Comparison of ENCODE assay signal across 16 cellular contexts in genomic region chr13:80256352-80256932, GRCh38.
DNase-seq lines count a peak whose midpoint lies in the region; ATAC-seq and TF ChIP-seq lines count a peak whose summit lies in the region.
"Had no signal": no experiment of that assay in that cellular context is flagged by ENCODE, and none has a peak within 500 bp of the region (broad histone marks: within the 10 kb centered on the region; RNA-seq: fewer than 3 reads in every experiment).

No MANE protein-coding gene starts in this region.

- H3K4me1 ChIP-seq in neuronal stem cell (ENCODE audit: control insufficient read depth in 2 of 2, insufficient read depth in 1 of 2, low read depth in 1 of 2, low read length in 2 of 2) (no peaks in the 10 kb centered on the region), left lung (no peaks in the 10 kb centered on the region)
- H3K4me1 ChIP-seq: pancreas, testis had no signal

- no peak overlapping the region for H2BK12ac ChIP-seq in neuronal stem cell (ENCODE audit: low read length)

- intact Hi-C loops in left lung (cut with DNase I), result no loop called here

- no peak overlapping the region for H2BK15ac ChIP-seq in neuronal stem cell (ENCODE audit: low read length)

- no peak overlapping the region for H2AK5ac ChIP-seq in neuronal stem cell (ENCODE audit: low read depth, low read length)

- H2AFZ ChIP-seq in neuronal stem cell (ENCODE audit: low read length), result peak overlapping the region; percentile 23

- H4K91ac ChIP-seq in neuronal stem cell (ENCODE audit: low read depth, low read length, poor library complexity), result no peak overlapping the region

- H4K8ac ChIP-seq in neuronal stem cell (ENCODE audit: low read depth, low read length), result no peak overlapping the region

- H3K36me3 ChIP-seq in neuronal stem cell (replicated peaks in 1 of 2; ENCODE audit: control insufficient read depth in 2 of 2, insufficient read depth in 2 of 2, low read length in 2 of 2) (no peaks in the 10 kb centered on the region), left lung (no peaks in the 10 kb centered on the region)
- H3K36me3 ChIP-seq: pancreas had no signal

- TF ChIP-seq CTCF in left lung (IDR thresholded peaks at IDR 0.05), result no peak

- H3K27ac ChIP-seq in neuronal stem cell (replicated peaks; ENCODE audit: low read length) (no peak overlapping the region), left lung (no peak overlapping the region)
- H3K27ac ChIP-seq: coronary artery, pancreas, SK-N-MC, testis had no signal

- H3K9me3 ChIP-seq in neuronal stem cell (replicated peaks in 1 of 2; ENCODE audit: control insufficient read depth in 2 of 2, insufficient read depth in 1 of 2, low read depth in 1 of 2, low read length in 2 of 2) (peaks cover 0 to 2% of the 10 kb centered on the region in 2 donors), left lung (no peaks in the 10 kb centered on the region)
- H3K9me3 ChIP-seq: pancreas, testis had no signal

- no peak overlapping the region for H2BK120ac ChIP-seq in neuronal stem cell (ENCODE audit: low read depth, low read length)

- H3K4me2 ChIP-seq in neuronal stem cell (ENCODE audit: insufficient read depth, low read length, poor library complexity, severe bottlenecking), result no peak overlapping the region

- H3K23ac ChIP-seq in neuronal stem cell (ENCODE audit: low read depth, low read length, poor library complexity), result no peak overlapping the region

- no CpG with 5 or more reads among the region's 7 CpGs for WGBS in neuronal stem cell (ENCODE audit: extremely low coverage in 2 of 2, insufficient read length in 2 of 2, insufficient replicate concordance in 1 of 2), 2 donors

- ATAC-seq in GM18909 (IDR thresholded peaks at IDR 0.05; ENCODE audit: poor library complexity, unreplicated experiment) (peak; percentile 82), GM21529 (IDR thresholded peaks at IDR 0.05; ENCODE audit: unreplicated experiment) (peak; percentile 67), HG03039 (IDR thresholded peaks at IDR 0.05; ENCODE audit: unreplicated experiment) (peak; percentile 87), left lung (no peak)
- ATAC-seq: pancreas, WTC11 had no signal

- H3K4ac ChIP-seq in neuronal stem cell (ENCODE audit: low read length), result no peak overlapping the region

- no peak overlapping the region for H3K9ac ChIP-seq in neuronal stem cell (ENCODE audit: low read depth, low read length, poor library complexity)

- H3K18ac ChIP-seq in neuronal stem cell (ENCODE audit: low read length), result no peak overlapping the region

- no peak overlapping the region for H3K14ac ChIP-seq in neuronal stem cell (ENCODE audit: low read length)

- H2BK5ac ChIP-seq in neuronal stem cell (ENCODE audit: low read length), result no peak overlapping the region

- H3K79me1 ChIP-seq in neuronal stem cell (ENCODE audit: low read depth, low read length), result no peaks in the 10 kb centered on the region

- DNase-seq in neuronal stem cell (ENCODE audit: low spot score) (no peak), left lung (no peak), NCI-H187 (lab: John Stamatoyannopoulos, UW) (no peak)
- DNase-seq in activated naive CD4-positive, alpha-beta T cell treated with anti-CD3 and anti-CD28 coated beads, Interleukin-2, amount 50 U/mL, for 16 hours, result no peak
- DNase-seq: activated T-cell treated with anti-CD3 and anti-CD28 coated beads, Interleukin-2, amount 50 U/mL, for 1 hour; amygdala; mesendoderm; pancreas; stimulated activated CD4-positive, alpha-beta T cell treated with anti-CD3 and anti-CD28 coated beads, Interleukin-12 subunit alpha, Interleukin-12 subunit beta, amount 100 ng/mL, for 4 hours; testis had no signal

- H3K27me3 ChIP-seq in neuronal stem cell (ENCODE audit: control insufficient read depth in 3 of 3, insufficient read depth in 3 of 3, low read depth in 1 of 3, low read length in 3 of 3) (no peaks in the 10 kb centered on the region), left lung (no peaks in the 10 kb centered on the region)
- H3K27me3 ChIP-seq: pancreas, testis had no signal

- H3K4me3 ChIP-seq in neuronal stem cell (ENCODE audit: low read length in 2 of 2), result no peak overlapping the region
- no peak overlapping the region for H3K4me3 ChIP-seq in left lung
- H3K4me3 ChIP-seq: coronary artery, pancreas, SK-N-MC, testis had no signal
